ENCODE assay signal across 17 cellular contexts in the genomic region with DNA sequence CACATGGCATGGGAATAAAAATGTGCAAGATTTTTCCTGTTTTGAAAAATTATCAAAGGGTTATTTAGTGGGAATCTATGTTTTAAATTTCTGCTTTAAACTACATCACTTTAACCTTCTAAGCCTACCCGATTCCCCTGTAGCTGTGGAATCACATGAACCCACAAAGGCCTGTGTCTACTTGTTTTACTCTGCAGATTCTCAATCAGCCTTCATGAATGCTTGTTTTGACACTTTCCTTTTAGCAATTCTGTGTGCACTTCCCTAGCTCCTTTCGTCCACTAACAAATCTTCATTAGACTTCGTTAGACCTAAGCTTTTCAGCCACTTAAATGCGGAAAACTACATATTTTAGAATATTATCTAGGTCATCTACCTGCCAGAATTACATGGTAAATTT.
"Had no signal": no experiment of that assay in that cellular context is flagged by ENCODE, and none has a peak within 500 bp of the region (broad histone marks: within the 10 kb centered on the region; RNA-seq: fewer than 3 reads in every experiment).

No MANE protein-coding gene starts in this region.

- H3K27ac Mint-ChIP-seq: activated CD4-positive, alpha-beta T cell treated with anti-CD3 and anti-CD28 coated beads, Interleukin-2, amount 10 ng/mL, durations not matched to agents 24 days and 14 days; activated CD8-positive, alpha-beta T cell treated with anti-CD3 and anti-CD28 coated beads, Interleukin-2, amount 10 ng/mL, durations not matched to agents 7 days and 5 days; activated T-cell treated with anti-CD3 and anti-CD28 coated beads, Interleukin-2, amount 50 U/mL, for 24 hours; stimulated activated memory B cell treated with anti-CD40 and anti-IgM and Interleukin-4, amounts not matched to agents 10 μg/mL and 1 μg/mL and 100 μg/mL, for 72 hours had no signal

- H3K27me3 ChIP-seq: ascending aorta, ovary, upper lobe of right lung had no signal

- H3K9me3 ChIP-seq: ascending aorta, ovary, thoracic aorta, upper lobe of right lung had no signal

- H3K9me3 Mint-ChIP-seq: activated T-cell treated with anti-CD3 and anti-CD28 coated beads, Interleukin-2, amount 50 U/mL, for 24 hours had no signal

- H3K4me1 ChIP-seq: ascending aorta, upper lobe of right lung had no signal

- H3K4me3 ChIP-seq: ascending aorta, ovary, thoracic aorta, upper lobe of right lung had no signal

- H3K4me3 Mint-ChIP-seq: activated CD4-positive, alpha-beta T cell treated with anti-CD3 and anti-CD28 coated beads, Interleukin-2, amount 10 ng/mL, durations not matched to agents 24 days and 14 days; activated CD8-positive, alpha-beta T cell treated with anti-CD3 and anti-CD28 coated beads, Interleukin-2, amount 10 ng/mL, durations not matched to agents 7 days and 5 days; activated T-cell treated with anti-CD3 and anti-CD28 coated beads, Interleukin-2, amount 50 U/mL, for 24 hours; neural crest cell; stimulated activated memory B cell treated with anti-CD40 and anti-IgM and Interleukin-4, amounts not matched to agents 10 μg/mL and 1 μg/mL and 100 μg/mL, for 72 hours had no signal

- ATAC-seq: activated CD8-positive, alpha-beta T cell treated with anti-CD3 and anti-CD28 coated beads, Interleukin-2, amount 10 ng/mL, durations not matched to agents 7 days and 5 days; stimulated activated memory B cell treated with anti-CD40 and anti-IgM and Interleukin-4, amounts not matched to agents 10 μg/mL and 1 μg/mL and 100 μg/mL, for 72 hours; upper lobe of right lung had no signal

- DNase-seq: activated CD4-positive, alpha-beta T cell treated with anti-CD3 and anti-CD28 coated beads, Interleukin-2, amount 10 ng/mL, durations not matched to agents 24 days and 14 days; activated CD4-positive, CD25-positive, alpha-beta regulatory T cell; activated CD8-positive, alpha-beta T cell treated with anti-CD3 and anti-CD28 coated beads, Interleukin-2, amount 10 ng/mL, durations not matched to agents 7 days and 5 days; activated effector memory CD4-positive, alpha-beta T cell treated with Interleukin-2 at 50 U/mL for 16 hours; activated naive CD4-positive, alpha-beta T cell treated with anti-CD3 and anti-CD28 coated beads, Interleukin-2, amount 50 U/mL, for 16 hours; activated T-cell treated with anti-CD3 and anti-CD28 coated beads, Interleukin-2, amount 50 U/mL, for 24 hours; effector memory CD4-positive, alpha-beta T cell; hippocampal formation; ovary; stimulated activated CD4-positive, alpha-beta T cell treated with anti-CD3 and anti-CD28 coated beads, Interleukin-4, amount 100 ng/mL, for 4 hours; T-helper 1 cell; T-helper 9 cell; upper lobe of right lung had no signal

- H3K4me1 Mint-ChIP-seq: activated CD4-positive, alpha-beta T cell treated with anti-CD3 and anti-CD28 coated beads, Interleukin-2, amount 10 ng/mL, durations not matched to agents 24 days and 14 days; stimulated activated memory B cell treated with anti-CD40 and anti-IgM and Interleukin-4, amounts not matched to agents 10 μg/mL and 1 μg/mL and 100 μg/mL, for 72 hours had no signal

- H3K36me3 Mint-ChIP-seq: stimulated activated memory B cell treated with anti-CD40 and anti-IgM and Interleukin-4, amounts not matched to agents 10 μg/mL and 1 μg/mL and 100 μg/mL, for 72 hours had no signal

- H3K27ac ChIP-seq: ascending aorta, ovary, thoracic aorta, upper lobe of right lung had no signal

- H3K36me3 ChIP-seq: ascending aorta, ovary, thoracic aorta, upper lobe of right lung had no signal
